ENCODE assay signal across 23 cellular contexts in the genomic region with DNA sequence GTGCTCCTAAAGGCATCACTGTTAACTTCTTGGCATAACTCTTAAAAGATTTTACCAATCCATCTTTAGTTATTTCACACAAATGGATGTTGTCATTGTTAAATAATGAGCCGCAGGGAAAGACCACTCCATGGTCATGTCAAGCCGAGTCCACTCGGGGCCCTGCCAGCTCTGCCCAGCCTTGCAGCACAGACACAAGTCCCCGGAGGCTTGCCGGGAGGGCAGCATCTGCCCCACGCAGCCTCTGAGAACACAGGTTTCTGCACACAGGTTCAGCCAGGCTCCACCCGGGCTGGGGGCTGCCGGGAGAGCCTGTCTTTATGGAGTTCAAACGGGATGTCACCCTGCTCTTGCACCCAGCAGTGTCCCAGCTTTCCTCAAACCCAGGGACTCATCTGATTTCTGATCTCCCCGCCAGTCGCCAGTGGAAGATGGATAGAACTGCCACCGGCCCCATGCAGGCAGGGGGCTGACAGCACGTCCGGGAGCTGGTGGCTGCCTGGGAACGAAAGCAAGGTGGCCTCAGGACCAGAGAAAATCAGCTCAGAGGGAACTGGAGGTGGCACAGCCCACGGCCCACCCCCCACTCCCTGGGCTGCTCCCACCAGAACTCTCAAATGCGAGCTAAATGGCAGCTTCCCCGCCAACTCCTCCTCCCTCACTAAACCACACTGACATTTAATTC.
DNase-seq lines count a peak whose midpoint lies in the region; ATAC-seq, FAIRE-seq and TF ChIP-seq lines count a peak whose summit lies in the region.
"Had no signal": no experiment of that assay in that cellular context is flagged by ENCODE, and none has a peak within 500 bp of the region (broad histone marks: within the 10 kb centered on the region; RNA-seq: fewer than 3 reads in every experiment).

No MANE protein-coding gene starts in this region.

- FAIRE-seq in GM12891 (lab: Jason Lieb, UNC) = no peak
- FAIRE-seq: A549, D721Med, GM12892, GM18507, HTR-8/SVneo, K562 had no signal

- H3K27me3 ChIP-seq in lower lobe of right lung (ENCODE audit: low read depth) (peaks cover 11% of the 10 kb centered on the region), neuronal stem cell (ENCODE audit: control insufficient read depth in 3 of 3, insufficient read depth in 3 of 3, low read depth in 1 of 3, low read length in 3 of 3) (no peaks in the 10 kb centered on the region), upper lobe of right lung (peaks cover 10% of the 10 kb centered on the region)

- H3K27ac Mint-ChIP-seq in chondrocyte (ENCODE audit: unreplicated experiment) = no peak overlapping the region
- H3K27ac Mint-ChIP-seq: CD4-positive, alpha-beta T cell had no signal

- no peak for TF ChIP-seq CTCF in chondrocyte (IDR thresholded peaks at IDR 0.05)
- no peak for TF ChIP-seq CTCF in lower lobe of right lung (IDR thresholded peaks at IDR 0.05)
- no peak for TF ChIP-seq CTCF in upper lobe of right lung (IDR thresholded peaks at IDR 0.05)

- no peak overlapping the region for H3K14ac ChIP-seq in neuronal stem cell (ENCODE audit: low read length)

- intact Hi-C loops in lower lobe of right lung (cut with DNase I) = no loop called here
- intact Hi-C loops in upper lobe of right lung (cut with DNase I) = no loop called here

- H3K9me3 ChIP-seq in lower lobe of right lung (no peaks in the 10 kb centered on the region), neuronal stem cell (replicated peaks in 1 of 2; ENCODE audit: control insufficient read depth in 2 of 2, insufficient read depth in 1 of 2, low read depth in 1 of 2, low read length in 2 of 2) (peaks cover 0 to 9% of the 10 kb centered on the region in 2 donors), upper lobe of right lung (no peaks in the 10 kb centered on the region)
- H3K9me3 ChIP-seq: A549, HAP-1 had no signal

- H3K4me1 ChIP-seq in lower lobe of right lung (no peaks in the 10 kb centered on the region), neuronal stem cell (ENCODE audit: control insufficient read depth in 2 of 2, insufficient read depth in 1 of 2, low read depth in 1 of 2, low read length in 2 of 2) (peaks cover 0 to 4% of the 10 kb centered on the region in 2 donors), upper lobe of right lung (no peaks in the 10 kb centered on the region)
- H3K4me1 ChIP-seq: A549, Caco-2, HAP-1 had no signal

- no peak overlapping the region for H3K4me3 ChIP-seq in lower lobe of right lung
- H3K4me3 ChIP-seq in neuronal stem cell (ENCODE audit: low read length in 2 of 2) = no peak overlapping the region
- H3K4me3 ChIP-seq in upper lobe of right lung = no peak overlapping the region
- H3K4me3 ChIP-seq: A549, GM23248, HAP-1, K562 had no signal

- no peak overlapping the region for H4K91ac ChIP-seq in neuronal stem cell (ENCODE audit: low read depth, low read length, poor library complexity)

- no peak overlapping the region for H3K4me3 Mint-ChIP-seq in chondrocyte (ENCODE audit: unreplicated experiment)
- H3K4me3 Mint-ChIP-seq: CD4-positive, alpha-beta T cell had no signal

- no peak overlapping the region for H3K27ac ChIP-seq in lower lobe of right lung
- no peak overlapping the region for H3K27ac ChIP-seq in neuronal stem cell (replicated peaks; ENCODE audit: low read length)
- H3K27ac ChIP-seq in upper lobe of right lung = no peak overlapping the region
- H3K27ac ChIP-seq: A549, C4-2B, GM23248 had no signal

- H2BK12ac ChIP-seq in neuronal stem cell (ENCODE audit: low read length) = no peak overlapping the region

- no peak overlapping the region for H4K8ac ChIP-seq in neuronal stem cell (ENCODE audit: low read depth, low read length)

- H2BK15ac ChIP-seq in neuronal stem cell (ENCODE audit: low read length) = no peak overlapping the region

- H3K9ac ChIP-seq in neuronal stem cell (ENCODE audit: low read depth, low read length, poor library complexity) = peak overlapping the region; percentile 39
- H3K9ac ChIP-seq: GM23248 had no signal

- no peaks in the 10 kb centered on the region for H3K79me1 ChIP-seq in neuronal stem cell (ENCODE audit: low read depth, low read length)

- H3K4me1 Mint-ChIP-seq in chondrocyte (ENCODE audit: low read depth) = no peaks in the 10 kb centered on the region

- H3K18ac ChIP-seq in neuronal stem cell (ENCODE audit: low read length) = peak overlapping the region; percentile 17

- H2AK5ac ChIP-seq in neuronal stem cell (ENCODE audit: low read depth, low read length) = no peak overlapping the region

- H3K36me3 ChIP-seq in lower lobe of right lung (no peaks in the 10 kb centered on the region), neuronal stem cell (replicated peaks in 1 of 2; ENCODE audit: control insufficient read depth in 2 of 2, insufficient read depth in 2 of 2, low read length in 2 of 2) (no peaks in the 10 kb centered on the region), upper lobe of right lung (no peaks in the 10 kb centered on the region)
- H3K36me3 ChIP-seq: HAP-1 had no signal

- no peak overlapping the region for H3K4ac ChIP-seq in neuronal stem cell (ENCODE audit: low read length)

- peaks cover 54% of the 10 kb centered on the region for H3K9me3 Mint-ChIP-seq in chondrocyte (ENCODE audit: low read depth)

- no peak for TF ChIP-seq POLR2A in GM12891 (IDR thresholded peaks at IDR 0.05; ENCODE audit: low read depth, low read length)

- no peak overlapping the region for H3K23ac ChIP-seq in neuronal stem cell (ENCODE audit: low read depth, low read length, poor library complexity)

- DNase-seq in chondrocyte (ENCODE audit: low spot score) = peak; percentile 57
- DNase-seq in lower lobe of right lung = peak; percentile 28
- DNase-seq in neuronal stem cell (ENCODE audit: low spot score) = no peak
- peak; percentile 42 for DNase-seq in upper lobe of right lung
- no peak for DNase-seq in germinal center (ENCODE audit: low spot score)
- no peak for DNase-seq in A172 (ENCODE audit: low spot score)
- DNase-seq in GM12891 (ENCODE audit: insufficient read length, low spot score) = no peak
- DNase-seq: AML-193; Caco-2; CD4-positive, alpha-beta T cell; DMS153; DMS79 treated with DMSO at 0.1 percent for 48 hours; GM23248; IMR-90 had no signal

- no peak overlapping the region for H3K4me2 ChIP-seq in neuronal stem cell (ENCODE audit: insufficient read depth, low read length, poor library complexity, severe bottlenecking)
- H3K4me2 ChIP-seq: A549 had no signal

- H2AFZ ChIP-seq in neuronal stem cell (ENCODE audit: low read length) = no peak overlapping the region
- H2AFZ ChIP-seq: GM23248 had no signal

- H2BK120ac ChIP-seq in neuronal stem cell (ENCODE audit: low read depth, low read length) = no peak overlapping the region

- WGBS in neuronal stem cell (ENCODE audit: extremely low coverage in 2 of 2, insufficient read length in 2 of 2, insufficient replicate concordance in 1 of 2), 2 donors = no CpG with 5 or more reads among the region's 18 CpGs

- no peak overlapping the region for H2BK5ac ChIP-seq in neuronal stem cell (ENCODE audit: low read length)

- peaks cover 6% of the 10 kb centered on the region for H3K36me3 Mint-ChIP-seq in chondrocyte (ENCODE audit: low read depth)

- no peak for ATAC-seq in lower lobe of right lung
- ATAC-seq in upper lobe of right lung = no peak
- ATAC-seq in HG03175 (IDR thresholded peaks at IDR 0.05; ENCODE audit: unreplicated experiment) = no peak
- ATAC-seq: A549, K562 had no signal

- H3K27me3 Mint-ChIP-seq in chondrocyte (ENCODE audit: low read depth) = peaks cover 2% of the 10 kb centered on the region

TF ChIP-seq in GM12891, 5 proteins besides CTCF, POLR2A, EP300 and RAD21:
- TF ChIP-seq POU2F2 (IDR thresholded peaks at IDR 0.05; ENCODE audit: low read depth, low read length) = no peak
- TF ChIP-seq PAX5 (IDR thresholded peaks at IDR 0.05; ENCODE audit: insufficient read depth, low read length, severe bottlenecking) = no peak
- TF ChIP-seq SPI1 (IDR thresholded peaks at IDR 0.05; ENCODE audit: low read depth, low read length) = no peak
- no peak for TF ChIP-seq TAF1 (IDR thresholded peaks at IDR 0.05; ENCODE audit: low read depth, low read length)
- TF ChIP-seq POLR2AphosphoS5 (IDR thresholded peaks at IDR 0.05; ENCODE audit: low read depth, low read length) = no peak

Comparison
In these comparisons a context has a peak if more than half of its experiments do, and no peak if none do; other contexts are left out.
1. DNase-seq: peak in chondrocyte (single experiment), lower lobe of right lung (single experiment) and upper lobe of right lung (single experiment); none in neuronal stem cell (single experiment), germinal center (single experiment), A172 (single experiment) and GM12891 (single experiment).